In the genomic region with DNA sequence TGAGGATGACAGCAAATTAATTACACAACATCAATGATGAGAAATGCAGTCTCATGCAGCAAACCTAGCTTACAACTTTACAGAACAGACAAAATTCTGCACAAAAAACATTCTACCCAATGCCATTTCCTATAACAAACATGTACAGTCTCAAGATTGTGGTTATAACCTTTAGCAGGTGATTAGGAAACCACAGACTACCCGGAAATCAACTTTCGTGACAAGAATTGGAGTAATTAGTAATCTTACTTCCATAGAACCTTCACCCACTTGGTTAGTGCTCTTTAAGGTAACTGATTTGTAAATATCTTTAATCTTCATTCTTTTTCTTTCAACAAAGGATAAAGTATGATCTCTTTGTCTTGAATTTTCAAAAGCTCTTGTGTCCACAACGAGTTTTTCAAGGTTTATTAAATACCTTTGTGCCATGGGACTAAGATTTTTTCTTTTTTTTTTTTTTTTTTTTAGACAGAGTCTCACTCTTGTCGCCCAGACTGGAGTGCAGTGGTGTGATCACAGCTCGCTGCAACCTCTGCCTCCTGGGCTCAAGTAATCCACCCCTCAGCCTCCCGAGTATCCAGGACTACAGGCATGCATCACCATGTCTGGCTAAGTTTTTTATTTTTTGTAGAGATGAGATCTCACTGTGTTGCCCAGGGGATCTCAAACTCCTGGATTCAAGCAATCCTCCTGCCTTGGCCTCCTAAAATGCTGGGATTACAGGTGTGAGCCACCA, we compare ENCODE assay signal across 10 cellular contexts.
A peak's percentile ranks its signal among the peaks of the same experiment; 100 is the strongest.
DNase-seq lines count a peak whose midpoint lies in the region; ATAC-seq lines count a peak whose summit lies in the region.
"Had no signal": no experiment of that assay in that cellular context is flagged by ENCODE, and none has a peak within 500 bp of the region (broad histone marks: within the 10 kb centered on the region; RNA-seq: fewer than 3 reads in every experiment).

No MANE protein-coding gene starts in this region.

- H3K9me3 ChIP-seq in Karpas-422 (ENCODE audit: low read length), result no peaks in the 10 kb centered on the region

- H3K4me2 ChIP-seq in Karpas-422 (ENCODE audit: low read depth, low read length, poor library complexity, severe bottlenecking), result no peak overlapping the region

- H3K9ac ChIP-seq in Karpas-422 (ENCODE audit: low read length), result no peak overlapping the region

- peaks cover 26% of the 10 kb centered on the region for H3K36me3 Mint-ChIP-seq in activated CD8-positive, alpha-beta T cell treated with anti-CD3 and anti-CD28 coated beads, Interleukin-2, amount 10 ng/mL, durations not matched to agents 7 days and 5 days (ENCODE audit: low read depth)
- H3K36me3 Mint-ChIP-seq in effector memory CD8-positive, alpha-beta T cell (ENCODE audit: insufficient read depth), result peaks cover 11% of the 10 kb centered on the region

- no peaks in the 10 kb centered on the region for H3K36me3 ChIP-seq in Karpas-422 (ENCODE audit: insufficient read depth, low read length)

- no peak for DNase-seq in activated CD4-positive, CD25-positive, alpha-beta regulatory T cell treated with anti-CD3 and anti-CD28 coated beads, Interleukin-2, amount 50 U/mL, for 72 hours
- DNase-seq in activated CD8-positive, alpha-beta T cell treated with anti-CD3 and anti-CD28 coated beads, Interleukin-2, amount 10 ng/mL, durations not matched to agents 7 days and 5 days, result peak; percentile 72
- DNase-seq in effector memory CD8-positive, alpha-beta T cell, result peak; percentile 15 to 34 (median 24)
- peak; percentile 8 for DNase-seq in stimulated activated naive CD4-positive, alpha-beta T cell treated with Interleukin-2 at 50 U/mL for 16 hours (lab: John Stamatoyannopoulos, UW)
- DNase-seq in Karpas-422, result no peak
- DNase-seq: EL, NCI-H748 treated with DMSO at 0.1 percent for 48 hours had no signal

- H3K4me3 Mint-ChIP-seq in activated CD8-positive, alpha-beta T cell treated with anti-CD3 and anti-CD28 coated beads, Interleukin-2, amount 10 ng/mL, durations not matched to agents 7 days and 5 days, result peak overlapping the region; percentile 61
- H3K4me3 Mint-ChIP-seq in effector memory CD8-positive, alpha-beta T cell, result peak overlapping the region; percentile 71 to 77

- no peaks in the 10 kb centered on the region for H3K27me3 ChIP-seq in Karpas-422 (ENCODE audit: low read length)

- POLR2A ChIA-PET in activated CD8-positive, alpha-beta T cell treated with anti-CD3 and anti-CD28 coated beads, Interleukin-2, amount 10 ng/mL, durations not matched to agents 7 days and 5 days (lab: Charles Lee), result interaction anchor here (0.6 to 1.3 kb wide), 5 partner anchors 19 to 392 kb away, joined by 3 to 4 read pairs (median 3); partner anchors contain the start of genes MAP4K1, MRPS12 and SARS2

- ATAC-seq in activated CD4-positive, CD25-positive, alpha-beta regulatory T cell treated with anti-CD3 and anti-CD28 coated beads, Interleukin-2, amount 50 U/mL, for 24 hours, result peak; percentile 89
- ATAC-seq in activated CD8-positive, alpha-beta T cell treated with anti-CD3 and anti-CD28 coated beads, Interleukin-2, amount 10 ng/mL, durations not matched to agents 7 days and 5 days, result peak; percentile 88
- peak; percentile 93 for ATAC-seq in effector memory CD8-positive, alpha-beta T cell (replicated peaks)
- no peak for ATAC-seq in GM21529 (IDR thresholded peaks at IDR 0.05; ENCODE audit: unreplicated experiment)
- ATAC-seq in HG03095 (IDR thresholded peaks at IDR 0.05; ENCODE audit: unreplicated experiment), result no peak

- no peaks in the 10 kb centered on the region for H4K20me1 ChIP-seq in Karpas-422 (ENCODE audit: insufficient read depth, low read depth, low read length)

- no peak overlapping the region for H3K4me3 ChIP-seq in Karpas-422 (ENCODE audit: low read length)

- CTCF ChIA-PET in activated CD8-positive, alpha-beta T cell treated with anti-CD3 and anti-CD28 coated beads, Interleukin-2, amount 10 ng/mL, durations not matched to agents 7 days and 5 days (lab: Charles Lee), result interaction anchor here (0.6 to 1.3 kb wide), 3 partner anchors 91 to 97 kb away, joined by 3 to 5 read pairs (median 3); no protein-coding TSS in a partner anchor

- peaks cover 8% of the 10 kb centered on the region for H3K9me3 Mint-ChIP-seq in activated CD8-positive, alpha-beta T cell treated with anti-CD3 and anti-CD28 coated beads, Interleukin-2, amount 10 ng/mL, durations not matched to agents 7 days and 5 days (ENCODE audit: insufficient read depth)
- H3K9me3 Mint-ChIP-seq in effector memory CD8-positive, alpha-beta T cell, result peaks cover 0 to 3% of the 10 kb centered on the region in 2 donors

- H3K4me1 ChIP-seq in Karpas-422 (ENCODE audit: low read length), result peaks cover 4% of the 10 kb centered on the region

- peak overlapping the region; percentile 92 for H3K27ac Mint-ChIP-seq in activated CD8-positive, alpha-beta T cell treated with anti-CD3 and anti-CD28 coated beads, Interleukin-2, amount 10 ng/mL, durations not matched to agents 7 days and 5 days
- H3K27ac Mint-ChIP-seq in effector memory CD8-positive, alpha-beta T cell, result peak overlapping the region; percentile 76 to 80

- H3K27me3 Mint-ChIP-seq in activated CD8-positive, alpha-beta T cell treated with anti-CD3 and anti-CD28 coated beads, Interleukin-2, amount 10 ng/mL, durations not matched to agents 7 days and 5 days (ENCODE audit: low read depth), result peaks cover 19% of the 10 kb centered on the region
- H3K27me3 Mint-ChIP-seq in effector memory CD8-positive, alpha-beta T cell, result no peaks in the 10 kb centered on the region

- H3K79me2 ChIP-seq in Karpas-422 (ENCODE audit: low read length), result no peaks in the 10 kb centered on the region

- H3K9me2 ChIP-seq in Karpas-422 (replicated peaks; ENCODE audit: insufficient read depth, low read length), result no peaks in the 10 kb centered on the region

- H3K4me1 Mint-ChIP-seq in activated CD8-positive, alpha-beta T cell treated with anti-CD3 and anti-CD28 coated beads, Interleukin-2, amount 10 ng/mL, durations not matched to agents 7 days and 5 days (ENCODE audit: low read depth), result peaks cover 38% of the 10 kb centered on the region
- peaks cover 25 to 27% of the 10 kb centered on the region in 2 donors for H3K4me1 Mint-ChIP-seq in effector memory CD8-positive, alpha-beta T cell (ENCODE audit: low read depth in 2 of 2)

- H3K27ac ChIP-seq in Karpas-422 (ENCODE audit: low read length), result no peak overlapping the region

- H2AFZ ChIP-seq in Karpas-422 (ENCODE audit: low read length), result no peak overlapping the region

Comparison
In these comparisons a context has a peak if more than half of its experiments do, and no peak if none do; other contexts are left out.
1. ATAC-seq: peak in activated CD4-positive, CD25-positive, alpha-beta regulatory T cell treated with anti-CD3 and anti-CD28 coated beads, Interleukin-2, amount 50 U/mL, for 24 hours (2 of 2), activated CD8-positive, alpha-beta T cell treated with anti-CD3 and anti-CD28 coated beads, Interleukin-2, amount 10 ng/mL, durations not matched to agents 7 days and 5 days (single experiment) and effector memory CD8-positive, alpha-beta T cell (single experiment); none in GM21529 (single experiment) and HG03095 (single experiment).
2. DNase-seq: peak in activated CD8-positive, alpha-beta T cell treated with anti-CD3 and anti-CD28 coated beads, Interleukin-2, amount 10 ng/mL, durations not matched to agents 7 days and 5 days (single experiment), effector memory CD8-positive, alpha-beta T cell (3 of 3) and stimulated activated naive CD4-positive, alpha-beta T cell treated with Interleukin-2 at 50 U/mL for 16 hours (single experiment); none in activated CD4-positive, CD25-positive, alpha-beta regulatory T cell treated with anti-CD3 and anti-CD28 coated beads, Interleukin-2, amount 50 U/mL, for 72 hours (single experiment) and Karpas-422 (single experiment).